Comparison of ENCODE assay signal across 9 cellular contexts in genomic region chr18:25921677-25922421, GRCh38.
DNase-seq lines count a peak whose midpoint lies in the region; ATAC-seq, FAIRE-seq and TF ChIP-seq lines count a peak whose summit lies in the region.
"Had no signal": no experiment of that assay in that cellular context is flagged by ENCODE, and none has a peak within 500 bp of the region (broad histone marks: within the 10 kb centered on the region; RNA-seq: fewer than 3 reads in every experiment).

No MANE protein-coding gene starts in this region.

- H3K36me3 Mint-ChIP-seq in activated naive CD4-positive, alpha-beta T cell treated with anti-CD3 and anti-CD28 coated beads, Interleukin-2, amount 50 U/mL, for 72 hours, result no peaks in the 10 kb centered on the region

- H3K27ac ChIP-seq in PC-3 (ENCODE audit: low read length) (no peak overlapping the region), coronary artery (no peak overlapping the region)
- H3K27ac ChIP-seq: SK-N-MC had no signal

- peak overlapping the region; percentile 78 for H2AFZ ChIP-seq in PC-3 (ENCODE audit: low read length)

- peak; percentile 17 for DNase-seq in CD1c-positive myeloid dendritic cell (ENCODE audit: extremely low spot score)
- DNase-seq in PC-3, result peak; percentile 60
- peak in 1 of 2 donors; percentile 54 for DNase-seq in activated naive CD4-positive, alpha-beta T cell treated with anti-CD3 and anti-CD28 coated beads, Interleukin-2, amount 50 U/mL, for 72 hours (ENCODE audit: low spot score in 2 of 2)
- DNase-seq in kidney tubule cell (ENCODE audit: low spot score), result peak; percentile 37
- no peak for DNase-seq in frontal cortex (ENCODE audit: low spot score in 2 of 2)
- DNase-seq in coronary artery (ENCODE audit: low spot score), result no peak

- no peaks in the 10 kb centered on the region for H3K36me3 ChIP-seq in PC-3 (ENCODE audit: low read depth, low read length)

- no peaks in the 10 kb centered on the region for H3K9me3 Mint-ChIP-seq in activated naive CD4-positive, alpha-beta T cell treated with anti-CD3 and anti-CD28 coated beads, Interleukin-2, amount 50 U/mL, for 72 hours

- no peaks in the 10 kb centered on the region for H3K79me2 ChIP-seq in PC-3 (ENCODE audit: low read length)

- H3K4me3 ChIP-seq in PC-3 (ENCODE audit: low read length), result no peak overlapping the region
- no peak overlapping the region for H3K4me3 ChIP-seq in coronary artery
- H3K4me3 ChIP-seq: SK-N-MC had no signal

- FAIRE-seq in frontal cortex (lab: Jason Lieb, UNC), result no peak

- intact Hi-C loops in PC-3 (cut with micrococcal nuclease), result loop anchor here (1.0 to 5.0 kb wide), 2 partner anchors 204 to 390 kb away; no protein-coding TSS in a partner anchor

- no peaks in the 10 kb centered on the region for H4K20me1 ChIP-seq in PC-3 (ENCODE audit: low read length)

- no peaks in the 10 kb centered on the region for H3K9me3 ChIP-seq in PC-3 (ENCODE audit: low read length)

- H3K27ac Mint-ChIP-seq in activated naive CD4-positive, alpha-beta T cell treated with anti-CD3 and anti-CD28 coated beads, Interleukin-2, amount 50 U/mL, for 72 hours, result no peak overlapping the region

- ATAC-seq in GM18907 (IDR thresholded peaks at IDR 0.05; ENCODE audit: unreplicated experiment) (peak; percentile 59), HG03521 (IDR thresholded peaks at IDR 0.05; ENCODE audit: unreplicated experiment) (peak; percentile 82), PC-3 (peak; percentile 65)
- peak; percentile 34 to 60 for ATAC-seq in activated naive CD4-positive, alpha-beta T cell treated with anti-CD3 and anti-CD28 coated beads, Interleukin-2, amount 50 U/mL, for 72 hours

- peak overlapping the region; percentile 38 for H3K4me2 ChIP-seq in PC-3 (ENCODE audit: low read length)

- H3K4me1 ChIP-seq in PC-3 (ENCODE audit: insufficient read depth, low read length), result no peaks in the 10 kb centered on the region

- TF ChIP-seq CTCF in PC-3 (conservative IDR thresholded peaks at IDR 0.05; ENCODE audit: low read depth, low read length) (peak; percentile 75), coronary artery (IDR thresholded peaks at IDR 0.05) (no peak)

- H3K9ac ChIP-seq in PC-3 (ENCODE audit: low read length), result no peak overlapping the region

- H3K9me2 ChIP-seq in PC-3 (replicated peaks; ENCODE audit: low read length), result no peaks in the 10 kb centered on the region

- POLR2A ChIA-PET in PC-3 (lab: Charles Lee; ENCODE audit: unreplicated experiment), result no interaction called here

- no TSS peak for BruUV-seq in PC-3 (replicated peaks; lab: Mats Ljungman, UMichigan)

- CTCF ChIA-PET in PC-3 (lab: Charles Lee), result interaction anchor here (0.6 kb wide), 2 partner anchors 204 to 236 kb away, joined by 3 to 4 read pairs; no protein-coding TSS in a partner anchor

- no peaks in the 10 kb centered on the region for H3F3A ChIP-seq in PC-3 (ENCODE audit: low read length, unreplicated experiment)

- H3K27me3 ChIP-seq in PC-3 (ENCODE audit: low read length), result peaks cover 49% of the 10 kb centered on the region

Comparison
In these comparisons a context has a peak if more than half of its experiments do, and no peak if none do; other contexts are left out.
1. DNase-seq: peak in CD1c-positive myeloid dendritic cell (single experiment), PC-3 (single experiment) and kidney tubule cell (single experiment); none in frontal cortex (0 of 2) and coronary artery (single experiment).
2. Peak in every context shown above with its lines, with median percentiles within 50 percentile points of each other: ATAC-seq.